26 cellular contexts compared by ENCODE assay signal in genomic region chr5:68248896-68249295, GRCh38. TPM values are rescaled to one million over a fixed set of nuclear protein-coding genes. Genes with fewer than 3 reads are reported as not detected.
DNase-seq lines count a peak whose midpoint lies in the region; ATAC-seq and TF ChIP-seq lines count a peak whose summit lies in the region.
"Had no signal": no experiment of that assay in that cellular context is flagged by ENCODE, and none has a peak within 500 bp of the region (broad histone marks: within the 10 kb centered on the region; RNA-seq: fewer than 3 reads in every experiment).

No MANE protein-coding gene starts in this region.

- no peaks in the 10 kb centered on the region for H3K27me3 ChIP-seq in CD4-positive, alpha-beta T cell (ENCODE audit: control insufficient read depth, insufficient read depth, low read length)
- no peaks in the 10 kb centered on the region for H3K27me3 ChIP-seq in DND-41 (ENCODE audit: insufficient read depth, low read length, poor library complexity)
- H3K27me3 ChIP-seq: breast epithelium, right atrium auricular region, spleen had no signal

- H3K9me3 Mint-ChIP-seq in CD4-positive, alpha-beta T cell = no peaks in the 10 kb centered on the region
- no peaks in the 10 kb centered on the region for H3K9me3 Mint-ChIP-seq in nephron
- H3K9me3 Mint-ChIP-seq: naive B cell had no signal

- no peaks in the 10 kb centered on the region for H3K9me3 ChIP-seq in CD4-positive, alpha-beta T cell (ENCODE audit: control insufficient read depth, low read length)
- H3K9me3 ChIP-seq in DND-41 (ENCODE audit: insufficient read depth, low read length, severe bottlenecking) = no peaks in the 10 kb centered on the region
- H3K9me3 ChIP-seq: breast epithelium, right atrium auricular region, spleen had no signal

- H3K4me2 ChIP-seq in DND-41 (ENCODE audit: insufficient read depth, low read length) = no peak overlapping the region

- POLR2A ChIA-PET in CD4-positive, alpha-beta T cell (lab: Charles Lee) = interaction anchor here (1.0 to 2.5 kb wide), 3 partner anchors 9 to 33 kb away, joined by 4 to 25 read pairs (median 4); partner anchors contain the start of gene PIK3R1

- no peaks in the 10 kb centered on the region for H3K27me3 Mint-ChIP-seq in CD4-positive, alpha-beta T cell
- no peaks in the 10 kb centered on the region for H3K27me3 Mint-ChIP-seq in nephron (ENCODE audit: low read depth)
- H3K27me3 Mint-ChIP-seq: naive B cell had no signal

- peaks cover 88% of the 10 kb centered on the region for H3K4me1 Mint-ChIP-seq in CD4-positive, alpha-beta T cell (ENCODE audit: low read depth)
- peaks cover 76% of the 10 kb centered on the region for H3K4me1 Mint-ChIP-seq in nephron

- no peak overlapping the region for H3K27ac ChIP-seq in CD4-positive, alpha-beta T cell (ENCODE audit: low read depth, low read length)
- H3K27ac ChIP-seq in DND-41 (ENCODE audit: low read length) = peak overlapping the region; percentile 9; the same call in 1 of the 2 replicates
- H3K27ac ChIP-seq: C4-2B had no signal

- no peak for DNase-seq in CD4-positive, alpha-beta T cell
- no peak for DNase-seq in DND-41
- peak; percentile 64 for DNase-seq in dermis blood vessel endothelial cell
- DNase-seq in NCI-H1092 treated with DMSO at 0.1 percent for 48 hours (lab: John Stamatoyannopoulos, UW) = no peak
- no peak for DNase-seq in stimulated activated CD8-positive, alpha-beta memory T cell treated with anti-CD3 and anti-CD28 coated beads, Interleukin-4, amount 100 ng/mL, for 48 hours
- no peak for DNase-seq in G401 (ENCODE audit: low spot score)
- DNase-seq: activated CD4-positive, alpha-beta T cell treated with anti-CD3 and anti-CD28 coated beads for 4 hours; activated naive CD4-positive, alpha-beta T cell treated with anti-CD3 and anti-CD28 coated beads, Interleukin-2, amount 50 U/mL, for 16 hours; foreskin melanocyte; hypothalamus; KBM-7; MM.1S; naive B cell; NCI-H1417 treated with DMSO at 0.1 percent for 48 hours; NCI-H2081 treated with DMSO at 0.1 percent for 48 hours; NCI-H226; OCI-M1; spleen; trophoblast cell had no signal

- peaks cover 98% of the 10 kb centered on the region for H3K79me2 ChIP-seq in DND-41 (ENCODE audit: insufficient read depth, low read length)

- H3K36me3 ChIP-seq in DND-41 (ENCODE audit: insufficient read depth, low read length) = no peaks in the 10 kb centered on the region
- H3K36me3 ChIP-seq: breast epithelium, right atrium auricular region, spleen had no signal

- H4K20me1 ChIP-seq in DND-41 (ENCODE audit: insufficient read depth, low read length) = peaks cover 13% of the 10 kb centered on the region; the same call in 1 of the 2 replicates

- CTCF ChIA-PET in CD4-positive, alpha-beta T cell (lab: Charles Lee) = interaction anchor here (1.9 kb wide), 1 partner anchor 21 kb away, joined by 5 read pairs; no protein-coding TSS in a partner anchor

- no peak overlapping the region for H3K9ac ChIP-seq in DND-41 (ENCODE audit: low read depth, low read length)

- peak overlapping the region; percentile 82 for H3K27ac Mint-ChIP-seq in CD4-positive, alpha-beta T cell
- H3K27ac Mint-ChIP-seq in nephron = peak overlapping the region in 2 of 3 experiments; percentile 21 to 70

- H3K4me3 ChIP-seq in DND-41 (ENCODE audit: low read depth in 1 of 2, low read length in 2 of 2) = no peak overlapping the region
- H3K4me3 ChIP-seq: breast epithelium, GM12878, right atrium auricular region, spleen had no signal

- intact Hi-C loops in CD4-positive, alpha-beta T cell (cut with DNase I, micrococcal nuclease) = loop anchor here in 1 of 2 experiments (10.0 kb wide), 1 partner anchor 1244 kb away; no protein-coding TSS in a partner anchor

- no peak for ATAC-seq in CD4-positive, alpha-beta T cell (ENCODE audit: poor library complexity)
- no peak for ATAC-seq in DND-41 (ENCODE audit: insufficient read depth, low read depth)
- ATAC-seq: esophagus mucosa, GM12878, SK-N-SH treated with all-trans-retinoic acid at 6 μM for 48 hours had no signal

- in situ Hi-C loops in G401 (cut with HindIII; ENCODE audit: low sequenced_read_pairs) = no loop called here

- H2AFZ ChIP-seq in DND-41 (ENCODE audit: low read depth, low read length) = no peak overlapping the region

- H3K4me1 ChIP-seq in DND-41 (ENCODE audit: insufficient read depth, low read length) = peaks cover 64% of the 10 kb centered on the region

- H3K36me3 Mint-ChIP-seq in CD4-positive, alpha-beta T cell (ENCODE audit: low read depth) = peaks cover 9% of the 10 kb centered on the region
- H3K36me3 Mint-ChIP-seq in nephron (ENCODE audit: low read depth) = peaks cover 7% of the 10 kb centered on the region
- H3K36me3 Mint-ChIP-seq: naive B cell had no signal

- H3K4me3 Mint-ChIP-seq in CD4-positive, alpha-beta T cell = no peak overlapping the region
- no peak overlapping the region for H3K4me3 Mint-ChIP-seq in nephron

- TF ChIP-seq CTCF in CD4-positive, alpha-beta T cell (IDR thresholded peaks at IDR 0.05) = no peak
- TF ChIP-seq CTCF in DND-41 (IDR thresholded peaks at IDR 0.05; ENCODE audit: borderline replicate concordance, extremely low read depth, low read length, poor library complexity, severe bottlenecking) = no peak
- TF ChIP-seq CTCF in nephron (IDR thresholded peaks at IDR 0.05; ENCODE audit: unreplicated experiment in 3 of 3) = no peak

RNA-seq across cellular contexts. Expression of gene PIK3R1, which starts 33.3 kb away (rescaled TPM):
- 100 to 1,000 TPM; 455 to 459 TPM for total RNA-seq in CD4-positive, alpha-beta T cell
- 18.4 and 19.5 TPM in 2 replicates for total RNA-seq in dermis blood vessel endothelial cell
- total RNA-seq in G401 (2014; rRNA removed; shearing (Covaris generic)) = 13.2 and 18.9 TPM in 2 replicates

Comparison
In these comparisons a context has a peak if more than half of its experiments do, and no peak if none do; other contexts are left out.
1. RNA of gene PIK3R1, which starts 33.3 kb away (total RNA-seq): 455 to 459 TPM in CD4-positive, alpha-beta T cell; 13.2 to 18.9 TPM in G401 and 18.4 to 19.5 TPM in dermis blood vessel endothelial cell; every median in the first group is over 10 times any median in the second.